1 cellular context compared by ENCODE assay signal in genomic region chr1:94799201-94799600, GRCh38.
A peak's percentile ranks its signal among the peaks of the same experiment; 100 is the strongest.
TF ChIP-seq lines count a peak whose summit lies in the region.

No MANE protein-coding gene starts in this region.

TF ChIP-seq in HEK293, 187 proteins besides CTCF, POLR2A, EP300 and RAD21:
- TF ChIP-seq, protein P1, sequence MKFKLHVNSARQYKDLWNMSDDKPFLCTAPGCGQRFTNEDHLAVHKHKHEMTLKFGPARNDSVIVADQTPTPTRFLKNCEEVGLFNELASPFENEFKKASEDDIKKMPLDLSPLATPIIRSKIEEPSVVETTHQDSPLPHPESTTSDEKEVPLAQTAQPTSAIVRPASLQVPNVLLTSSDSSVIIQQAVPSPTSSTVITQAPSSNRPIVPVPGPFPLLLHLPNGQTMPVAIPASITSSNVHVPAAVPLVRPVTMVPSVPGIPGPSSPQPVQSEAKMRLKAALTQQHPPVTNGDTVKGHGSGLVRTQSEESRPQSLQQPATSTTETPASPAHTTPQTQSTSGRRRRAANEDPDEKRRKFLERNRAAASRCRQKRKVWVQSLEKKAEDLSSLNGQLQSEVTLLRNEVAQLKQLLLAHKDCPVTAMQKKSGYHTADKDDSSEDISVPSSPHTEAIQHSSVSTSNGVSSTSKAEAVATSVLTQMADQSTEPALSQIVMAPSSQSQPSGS (tag by site-specific recombination; IDR thresholded peaks at IDR 0.05; ENCODE audit: low read depth): peak; percentile 78
- TF ChIP-seq SP7 (tag by site-specific recombination; IDR thresholded peaks at IDR 0.05): no peak
